Comparison of ENCODE assay signal across 18 cellular contexts in genomic region chr19:615619-616018, GRCh38. TPM values are rescaled to one million over a fixed set of nuclear protein-coding genes. Genes with fewer than 3 reads are reported as not detected.
DNase-seq lines count a peak whose midpoint lies in the region; ATAC-seq and TF ChIP-seq lines count a peak whose summit lies in the region.
"Had no signal": no experiment of that assay in that cellular context is flagged by ENCODE, and none has a peak within 500 bp of the region (broad histone marks: within the 10 kb centered on the region; RNA-seq: fewer than 3 reads in every experiment).

No MANE protein-coding gene starts in this region.

- H4K20me1 ChIP-seq in osteoblast (ENCODE audit: insufficient read depth, low read length) (no peaks in the 10 kb centered on the region), neural progenitor cell (ENCODE audit: low read depth) (no peaks in the 10 kb centered on the region)

- H3K9me3 Mint-ChIP-seq in activated B cell treated with CpG ODN at 0.5 μM for 24 hours (no peaks in the 10 kb centered on the region), neural progenitor cell (no peaks in the 10 kb centered on the region)

- H3K4me3 ChIP-seq in osteoblast (ENCODE audit: insufficient read depth, low read length) (no peak overlapping the region), sigmoid colon (no peak overlapping the region), neural progenitor cell (no peak overlapping the region)
- H3K4me3 ChIP-seq: adrenal gland, transverse colon had no signal

- H3K36me3 ChIP-seq in osteoblast (ENCODE audit: insufficient read depth, low read length) (peaks cover 4% of the 10 kb centered on the region), sigmoid colon (peaks cover 28 to 38% (median 35%) of the 10 kb centered on the region in 4 donors), neural progenitor cell (no peaks in the 10 kb centered on the region)

- H3K4me2 ChIP-seq in osteoblast (ENCODE audit: insufficient read depth, low read length) (no peak overlapping the region), neural progenitor cell (no peak overlapping the region)

- H3K4me3 Mint-ChIP-seq in activated B cell treated with CpG ODN at 0.5 μM for 24 hours (peak overlapping the region; percentile 39), neural progenitor cell (no peak overlapping the region)

- H3F3A ChIP-seq in neural progenitor cell (ENCODE audit: low read depth): no peaks in the 10 kb centered on the region

- H3K27me3 Mint-ChIP-seq in activated B cell treated with CpG ODN at 0.5 μM for 24 hours (peaks cover 3% of the 10 kb centered on the region), neural progenitor cell (ENCODE audit: insufficient read depth, low read depth) (peaks cover 7% of the 10 kb centered on the region)

- peaks cover 15% of the 10 kb centered on the region for H3K4me1 Mint-ChIP-seq in activated B cell treated with CpG ODN at 0.5 μM for 24 hours
- H3K4me1 Mint-ChIP-seq in neural progenitor cell: peaks cover 6% of the 10 kb centered on the region

- H3K27ac ChIP-seq in foreskin keratinocyte: no peak overlapping the region
- no peak overlapping the region for H3K27ac ChIP-seq in osteoblast (ENCODE audit: low read depth, low read length)
- H3K27ac ChIP-seq in sigmoid colon: no peak overlapping the region
- no peak overlapping the region for H3K27ac ChIP-seq in neural progenitor cell
- H3K27ac ChIP-seq: adrenal gland, transverse colon had no signal

- H3K4me1 ChIP-seq in foreskin keratinocyte: peaks cover 7% of the 10 kb centered on the region
- peaks cover 9% of the 10 kb centered on the region for H3K4me1 ChIP-seq in osteoblast (ENCODE audit: insufficient read depth, low read length)
- peaks cover 0 to 6% (median 4%) of the 10 kb centered on the region in 4 donors for H3K4me1 ChIP-seq in sigmoid colon
- H3K4me1 ChIP-seq in neural progenitor cell: no peaks in the 10 kb centered on the region

- 10 to 24% methylated on average over 33 of the region's 33 CpGs for WGBS in sigmoid colon, 2 donors

- TF ChIP-seq POLR2A in sigmoid colon (IDR thresholded peaks at IDR 0.05): no peak
- TF ChIP-seq POLR2A in GM18505 (IDR thresholded peaks at IDR 0.05; ENCODE audit: borderline replicate concordance, extremely low read depth, insufficient read depth, insufficient read length): no peak

- no peaks in the 10 kb centered on the region for H3K9me3 ChIP-seq in osteoblast (ENCODE audit: low read depth, low read length)
- H3K9me3 ChIP-seq in sigmoid colon: no peaks in the 10 kb centered on the region
- H3K9me3 ChIP-seq in neural progenitor cell (ENCODE audit: low read depth): no peaks in the 10 kb centered on the region
- H3K9me3 ChIP-seq: adrenal gland, transverse colon had no signal

- peaks cover 23% of the 10 kb centered on the region for H3K36me3 Mint-ChIP-seq in activated B cell treated with CpG ODN at 0.5 μM for 24 hours (ENCODE audit: low read depth)
- H3K36me3 Mint-ChIP-seq in neural progenitor cell: peaks cover 17% of the 10 kb centered on the region

- TF ChIP-seq CTCF in activated B cell treated with CpG ODN at 0.5 μM for 24 hours (IDR thresholded peaks at IDR 0.05) (no peak), foreskin keratinocyte (conservative IDR thresholded peaks at IDR 0.05) (peak; percentile 42), osteoblast (IDR thresholded peaks at IDR 0.05; ENCODE audit: extremely low read depth, low read depth, low read length) (no peak), sigmoid colon (IDR thresholded peaks at IDR 0.05) (no peak), neural progenitor cell (IDR thresholded peaks at IDR 0.05) (no peak)

- no peak for TF ChIP-seq EP300 in sigmoid colon (IDR thresholded peaks at IDR 0.05)

- H3K27ac Mint-ChIP-seq in activated B cell treated with CpG ODN at 0.5 μM for 24 hours: no peak overlapping the region
- no peak overlapping the region for H3K27ac Mint-ChIP-seq in neural progenitor cell

- POLR2A ChIA-PET in activated B cell treated with CpG ODN at 0.5 μM for 24 hours (lab: Charles Lee): no interaction called here

- H3K9ac ChIP-seq in neural progenitor cell: no peak overlapping the region

- H3K27me3 ChIP-seq in foreskin keratinocyte (peaks cover 3% of the 10 kb centered on the region), osteoblast (ENCODE audit: insufficient read depth, low read length) (no peaks in the 10 kb centered on the region), sigmoid colon (peaks cover 8 to 28% (median 15%) of the 10 kb centered on the region in 3 donors), neural progenitor cell (no peaks in the 10 kb centered on the region)
- H3K27me3 ChIP-seq: adrenal gland had no signal

- no peak for ATAC-seq in activated B cell treated with CpG ODN at 0.5 μM for 24 hours (ENCODE audit: low read depth)
- no peak for ATAC-seq in foreskin keratinocyte
- ATAC-seq in GM18505 (IDR thresholded peaks at IDR 0.05; ENCODE audit: unreplicated experiment): no peak
- ATAC-seq: activated CD4-positive, CD25-positive, alpha-beta regulatory T cell treated with anti-CD3 and anti-CD28 coated beads, Interleukin-2, amount 50 U/mL, for 24 hours had no signal

- CTCF ChIA-PET in activated B cell treated with CpG ODN at 0.5 μM for 24 hours (lab: Charles Lee): no interaction called here

- intact Hi-C loops in activated B cell treated with CpG ODN at 0.5 μM for 24 hours (cut with micrococcal nuclease) (loop anchor here (10.0 kb wide), 1 partner anchor 49 kb away; the partner anchor contains the start of gene RNF126), sigmoid colon (cut with DNase I) (no loop called here)

- peak; percentile 10 for DNase-seq in DMS53 treated with DMSO at 0.1 percent for 48 hours (lab: John Stamatoyannopoulos, UW; ENCODE audit: unreplicated experiment)
- no peak for DNase-seq in activated B cell treated with CpG ODN at 0.5 μM for 24 hours
- DNase-seq in foreskin keratinocyte: peak in 1 of 2 donors; percentile 46
- DNase-seq in osteoblast (ENCODE audit: insufficient read length, low spot score, missing footprints): peak; percentile 89
- DNase-seq in sigmoid colon: no peak
- no peak for DNase-seq in NCI-H1436 treated with DMSO at 0.1 percent for 48 hours (lab: John Stamatoyannopoulos, UW)
- DNase-seq in neural progenitor cell (ENCODE audit: low spot score): no peak
- DNase-seq: activated T-cell treated with anti-CD3 and anti-CD28 coated beads for 4 hours; adrenal gland; foreskin melanocyte; NCI-H2081 treated with DMSO at 0.1 percent for 48 hours; NCI-H82; stimulated activated CD4-positive, alpha-beta T cell treated with anti-CD3 and anti-CD28 coated beads, Interleukin-1b, Interleukin-23, amount 100 ng/mL, for 48 hours; stimulated activated CD8-positive, alpha-beta memory T cell treated with anti-CD3 and anti-CD28 coated beads, Interleukin-4, amount 100 ng/mL, for 48 hours; T-helper 1 cell; transverse colon had no signal

- no peak overlapping the region for H2AFZ ChIP-seq in osteoblast (ENCODE audit: low read length)
- no peak overlapping the region for H2AFZ ChIP-seq in neural progenitor cell (replicated peaks)

- no peaks in the 10 kb centered on the region for H3K79me2 ChIP-seq in osteoblast (ENCODE audit: insufficient read depth, low read length)
- H3K79me2 ChIP-seq in neural progenitor cell (ENCODE audit: low read depth): no peaks in the 10 kb centered on the region

RNA-seq across cellular contexts. Expression of gene POLRMT, which starts 17.7 kb away (rescaled TPM):
- total RNA-seq in activated B cell treated with CpG ODN at 0.5 μM for 24 hours (54.7 and 58.2 TPM in 2 replicates), foreskin keratinocyte (54.7 and 68.1 TPM in 2 replicates), osteoblast (16.6 and 18.6 TPM in 2 replicates), sigmoid colon (10 to 100 TPM; 18.2 to 26.3 (median 22.3) TPM), neural progenitor cell (ENCODE audit: low replicate concordance) (14.1 and 68.6 TPM in 2 replicates)
- polyA plus RNA-seq in foreskin keratinocyte (59.9 and 69.5 TPM in 2 replicates), sigmoid colon (10 to 100 TPM; 16.8 to 63.0 (median 30.3) TPM)

RNA-seq across cellular contexts. Expression of gene FGF22, which starts 24.1 kb away (rescaled TPM):
- total RNA-seq in activated B cell treated with CpG ODN at 0.5 μM for 24 hours: 0.64 and 0.73 TPM in 2 replicates
- not detected in 2 replicates for total RNA-seq in foreskin keratinocyte
- not detected in 2 replicates for polyA plus RNA-seq in foreskin keratinocyte
- not detected in 2 replicates for total RNA-seq in osteoblast
- total RNA-seq in sigmoid colon: 1 to 10 TPM in 1 of 4 donors, under 1 TPM in 1, not detected in 2; 0.99 to 1.7 TPM
- polyA plus RNA-seq in sigmoid colon: under 1 TPM in 1 of 3 donors, not detected in 2; 0.20 TPM
- total RNA-seq in neural progenitor cell (ENCODE audit: low replicate concordance): 0.37 TPM in 1 of 2 replicates, not detected in the other
- total RNA-seq: transverse colon had no signal

RNA-seq across cellular contexts. Expression of gene HCN2, which starts 25.9 kb away (rescaled TPM):
- 0.13 and 0.17 TPM in 2 replicates for total RNA-seq in activated B cell treated with CpG ODN at 0.5 μM for 24 hours
- 0.20 and 0.21 TPM in 2 replicates for total RNA-seq in foreskin keratinocyte
- polyA plus RNA-seq in foreskin keratinocyte: 0.18 and 0.19 TPM in 2 replicates
- total RNA-seq in osteoblast: 1.2 and 1.4 TPM in 2 replicates
- under 1 TPM in 3 of 4 donors, not detected in 1; 0.36 to 0.55 (median 0.54) TPM for total RNA-seq in sigmoid colon
- under 1 TPM in 2 of 3 donors, not detected in 1; 0.23 to 0.39 TPM for polyA plus RNA-seq in sigmoid colon
- total RNA-seq in neural progenitor cell (ENCODE audit: low replicate concordance): 0.06 TPM in 1 of 2 replicates, not detected in the other

RNA-seq across cellular contexts. Expression of gene BSG, which starts 43.2 kb away (rescaled TPM):
- total RNA-seq in activated B cell treated with CpG ODN at 0.5 μM for 24 hours (150 and 152 TPM in 2 replicates), foreskin keratinocyte (526 and 567 TPM in 2 replicates), osteoblast (273 and 291 TPM in 2 replicates), sigmoid colon (100 to 1,000 TPM; 423 to 500 (median 482) TPM), neural progenitor cell (ENCODE audit: low replicate concordance) (330 and 913 TPM in 2 replicates)
- polyA plus RNA-seq in foreskin keratinocyte (863 and 896 TPM in 2 replicates), sigmoid colon (100 to 1,000 TPM; 218 to 715 (median 309) TPM)

RNA-seq across cellular contexts. Expression of gene RNF126, which starts 47.4 kb away (rescaled TPM):
- 75.9 and 82.7 TPM in 2 replicates for total RNA-seq in activated B cell treated with CpG ODN at 0.5 μM for 24 hours
- total RNA-seq in foreskin keratinocyte: 67.8 and 74.3 TPM in 2 replicates
- polyA plus RNA-seq in foreskin keratinocyte: 89.2 and 98.4 TPM in 2 replicates
- 29.8 and 38.7 TPM in 2 replicates for total RNA-seq in osteoblast
- 10 to 100 TPM; 39.2 to 57.1 (median 55.5) TPM for total RNA-seq in sigmoid colon
- polyA plus RNA-seq in sigmoid colon: 10 to 100 TPM; 33.5 to 58.8 (median 35.4) TPM
- total RNA-seq in neural progenitor cell (ENCODE audit: low replicate concordance): 9.7 and 50.9 TPM in 2 replicates

Comparison
In these comparisons a context has a peak if more than half of its experiments do, and no peak if none do; other contexts are left out.
1. DNase-seq: peak in DMS53 treated with DMSO at 0.1 percent for 48 hours (single experiment) and osteoblast (single experiment); none in activated B cell treated with CpG ODN at 0.5 μM for 24 hours (single experiment), sigmoid colon (single experiment), NCI-H1436 treated with DMSO at 0.1 percent for 48 hours (single experiment) and neural progenitor cell (single experiment).